ENCODE assay signal across 1 cellular context in genomic region chr22:35749808-35750207, GRCh38.
TF ChIP-seq lines count a peak whose summit lies in the region.

No MANE protein-coding gene starts in this region.

TF ChIP-seq in HepG2, 621 proteins besides CTCF, POLR2A, EP300 and RAD21 (continued from another document):
- TF ChIP-seq ZBTB49 (CRISPR knock-in tag; IDR thresholded peaks at IDR 0.05; ENCODE audit: borderline replicate concordance) (no peak), ZC3H13 (CRISPR knock-in tag; IDR thresholded peaks at IDR 0.05) (no peak), EZH2 (conservative IDR thresholded peaks at IDR 0.05; ENCODE audit: low read depth, low read length) (no peak), SRSF4 (IDR thresholded peaks at IDR 0.05; ENCODE audit: low read depth, low read length, poor library complexity, severe bottlenecking) (no peak), ZBTB7A (CRISPR knock-in tag; IDR thresholded peaks at IDR 0.05) (no peak), ZNF343 (CRISPR knock-in tag; IDR thresholded peaks at IDR 0.05) (no peak), KDM5A (IDR thresholded peaks at IDR 0.05; ENCODE audit: borderline replicate concordance, low read length) (no peak), ZSCAN21 (CRISPR knock-in tag; IDR thresholded peaks at IDR 0.05; ENCODE audit: borderline replicate concordance) (no peak), ZNF768 (CRISPR knock-in tag; IDR thresholded peaks at IDR 0.05) (no peak)
